23 cellular contexts compared by ENCODE assay signal in genomic region chr1:157739229-157739901, GRCh38. TPM values are rescaled to one million over a fixed set of nuclear protein-coding genes. Genes with fewer than 3 reads are reported as not detected.
A peak's percentile ranks its signal among the peaks of the same experiment; 100 is the strongest.
DNase-seq lines count a peak whose midpoint lies in the region; ATAC-seq, FAIRE-seq and TF ChIP-seq lines count a peak whose summit lies in the region.
"Had no signal": no experiment of that assay in that cellular context is flagged by ENCODE, and none has a peak within 500 bp of the region (broad histone marks: within the 10 kb centered on the region; RNA-seq: fewer than 3 reads in every experiment).

No MANE protein-coding gene starts in this region.

- no peaks in the 10 kb centered on the region for H3K9me3 ChIP-seq in pancreas
- H3K9me3 ChIP-seq in right atrium auricular region: no peaks in the 10 kb centered on the region
- no peaks in the 10 kb centered on the region for H3K9me3 ChIP-seq in adrenal gland (replicated peaks in 1 of 3)
- peaks cover 0 to 4% (median 0%) of the 10 kb centered on the region in 3 donors for H3K9me3 ChIP-seq in gastroesophageal sphincter
- H3K9me3 ChIP-seq: vagina had no signal

- H3K27ac ChIP-seq in pancreas: no peak overlapping the region
- H3K27ac ChIP-seq in right atrium auricular region: no peak overlapping the region
- H3K27ac ChIP-seq in adrenal gland: no peak overlapping the region
- H3K27ac ChIP-seq in gastroesophageal sphincter: no peak overlapping the region
- H3K27ac ChIP-seq: cardiac muscle cell, vagina had no signal

- H3K27me3 ChIP-seq in pancreas (peaks cover 0 to 2% (median 0%) of the 10 kb centered on the region in 4 donors), right atrium auricular region (no peaks in the 10 kb centered on the region), adrenal gland (peaks cover 4% of the 10 kb centered on the region), gastroesophageal sphincter (no peaks in the 10 kb centered on the region)
- H3K27me3 ChIP-seq: cardiac muscle cell, vagina had no signal

- TF ChIP-seq POLR2A in adrenal gland (IDR thresholded peaks at IDR 0.05) (no peak), gastroesophageal sphincter (IDR thresholded peaks at IDR 0.05) (no peak)

- FAIRE-seq in pancreas (lab: Jason Lieb, UNC): no peak

- intact Hi-C loops in pancreas (cut with DNase I): no loop called here
- intact Hi-C loops in adrenal gland (cut with DNase I): no loop called here

- ATAC-seq in stimulated activated naive CD8-positive, alpha-beta T cell treated with anti-CD3 and anti-CD28 coated beads, Interleukin-15, Interleukin-2, amounts not matched to agents 100 U/mL and 50 U/mL, for 24 hours: peak; percentile 89
- no peak for ATAC-seq in stimulated activated naive CD8-positive, alpha-beta T cell treated with anti-CD3 and anti-CD28 coated beads, Interleukin-15, amount 100 ng/mL, for 72 hours
- ATAC-seq in pancreas: no peak
- no peak for ATAC-seq in gastroesophageal sphincter
- ATAC-seq: activated T-cell treated with anti-CD3 and anti-CD28 coated beads, Interleukin-2, amount 50 U/mL, for 4 hours; CD8-positive, alpha-beta T cell had no signal

- no peak overlapping the region for H3K4me3 Mint-ChIP-seq in stimulated activated naive CD8-positive, alpha-beta T cell treated with anti-CD3 and anti-CD28 coated beads, Interleukin-15, amount 100 ng/mL, for 72 hours
- H3K4me3 Mint-ChIP-seq: activated CD4-positive, alpha-beta T cell treated with anti-CD3 and anti-CD28 coated beads, Interleukin-2, amount 10 ng/mL, durations not matched to agents 7 days and 5 days; activated naive CD8-positive, alpha-beta T cell treated with anti-CD3 and anti-CD28 coated beads, Interleukin-2, amount 10 ng/mL, durations not matched to agents 7 days and 5 days; activated T-cell treated with anti-CD3 and anti-CD28 coated beads, Interleukin-2, amount 50 U/mL, for 4 hours; CD8-positive, alpha-beta T cell; neural crest cell had no signal

- H3K36me3 ChIP-seq in pancreas (no peaks in the 10 kb centered on the region), right atrium auricular region (no peaks in the 10 kb centered on the region), adrenal gland (replicated peaks in 1 of 2) (no peaks in the 10 kb centered on the region), gastroesophageal sphincter (no peaks in the 10 kb centered on the region)
- H3K36me3 ChIP-seq: cardiac muscle cell, vagina had no signal

- no peak for DNase-seq in stimulated activated naive CD8-positive, alpha-beta T cell treated with anti-CD3 and anti-CD28 coated beads, Interleukin-15, Interleukin-2, amounts not matched to agents 100 U/mL and 50 U/mL, for 24 hours
- DNase-seq in stimulated activated naive CD8-positive, alpha-beta T cell treated with anti-CD3 and anti-CD28 coated beads, Interleukin-15, amount 100 ng/mL, for 72 hours: no peak
- DNase-seq in RKO (ENCODE audit: low spot score) (peak; percentile 16), glomerular visceral epithelial cell (ENCODE audit: extremely low spot score) (peak; percentile 1), pancreas (no peak), right atrium auricular region (ENCODE audit: low spot score) (no peak), adrenal gland (no peak)
- DNase-seq: activated CD4-positive, alpha-beta T cell treated with anti-CD3 and anti-CD28 coated beads, Interleukin-2, amount 10 ng/mL, durations not matched to agents 7 days and 5 days; activated naive CD8-positive, alpha-beta T cell treated with anti-CD3 and anti-CD28 coated beads, Interleukin-2, amount 10 ng/mL, durations not matched to agents 7 days and 5 days; activated T-cell treated with anti-CD3 and anti-CD28 coated beads, Interleukin-2, amount 50 U/mL, for 4 hours; CD8-positive, alpha-beta T cell; EL; NCI-H1048; NCI-H2081; NCI-H510A; T1000 had no signal

- TF ChIP-seq CTCF in pancreas (IDR thresholded peaks at IDR 0.05) (no peak), right atrium auricular region (IDR thresholded peaks at IDR 0.05) (no peak), adrenal gland (IDR thresholded peaks at IDR 0.05) (no peak), gastroesophageal sphincter (IDR thresholded peaks at IDR 0.05) (no peak)

- H3K4me1 Mint-ChIP-seq in stimulated activated naive CD8-positive, alpha-beta T cell treated with anti-CD3 and anti-CD28 coated beads, Interleukin-15, amount 100 ng/mL, for 72 hours: no peaks in the 10 kb centered on the region
- H3K4me1 Mint-ChIP-seq: activated CD4-positive, alpha-beta T cell treated with anti-CD3 and anti-CD28 coated beads, Interleukin-2, amount 10 ng/mL, durations not matched to agents 7 days and 5 days; activated naive CD8-positive, alpha-beta T cell treated with anti-CD3 and anti-CD28 coated beads, Interleukin-2, amount 10 ng/mL, durations not matched to agents 7 days and 5 days; neural crest cell had no signal

- H3K27me3 Mint-ChIP-seq in stimulated activated naive CD8-positive, alpha-beta T cell treated with anti-CD3 and anti-CD28 coated beads, Interleukin-15, amount 100 ng/mL, for 72 hours: peaks cover 7% of the 10 kb centered on the region
- H3K27me3 Mint-ChIP-seq: activated CD4-positive, alpha-beta T cell treated with anti-CD3 and anti-CD28 coated beads, Interleukin-2, amount 10 ng/mL, durations not matched to agents 7 days and 5 days; activated naive CD8-positive, alpha-beta T cell treated with anti-CD3 and anti-CD28 coated beads, Interleukin-2, amount 10 ng/mL, durations not matched to agents 7 days and 5 days had no signal

- H3K4me3 ChIP-seq in pancreas: no peak overlapping the region
- no peak overlapping the region for H3K4me3 ChIP-seq in right atrium auricular region
- H3K4me3 ChIP-seq in adrenal gland: no peak overlapping the region
- no peak overlapping the region for H3K4me3 ChIP-seq in gastroesophageal sphincter
- H3K4me3 ChIP-seq: cardiac muscle cell, vagina had no signal

- TF ChIP-seq EP300 in gastroesophageal sphincter (IDR thresholded peaks at IDR 0.05): no peak

- 38 to 43% methylated on average over 5 of the region's 5 CpGs for WGBS in pancreas, 2 donors
- 19 to 60% (median 47%) methylated on average over 1 to 5 of the region's 5 CpGs for WGBS in adrenal gland, 4 donors
- 40 to 57% methylated on average over 1 to 4 of the region's 5 CpGs for WGBS in gastroesophageal sphincter (ENCODE audit: low coverage in 1 of 2), 2 donors

- no peak overlapping the region for H3K27ac Mint-ChIP-seq in stimulated activated naive CD8-positive, alpha-beta T cell treated with anti-CD3 and anti-CD28 coated beads, Interleukin-15, amount 100 ng/mL, for 72 hours
- H3K27ac Mint-ChIP-seq: activated CD4-positive, alpha-beta T cell treated with anti-CD3 and anti-CD28 coated beads, Interleukin-2, amount 10 ng/mL, durations not matched to agents 7 days and 5 days; activated naive CD8-positive, alpha-beta T cell treated with anti-CD3 and anti-CD28 coated beads, Interleukin-2, amount 10 ng/mL, durations not matched to agents 7 days and 5 days; CD8-positive, alpha-beta T cell had no signal

- no peaks in the 10 kb centered on the region for H3K4me1 ChIP-seq in pancreas
- no peaks in the 10 kb centered on the region for H3K4me1 ChIP-seq in right atrium auricular region
- no peaks in the 10 kb centered on the region for H3K4me1 ChIP-seq in adrenal gland (replicated peaks in 1 of 2)
- H3K4me1 ChIP-seq in gastroesophageal sphincter: no peaks in the 10 kb centered on the region
- H3K4me1 ChIP-seq: vagina had no signal

- no peaks in the 10 kb centered on the region for H3K9me3 Mint-ChIP-seq in stimulated activated naive CD8-positive, alpha-beta T cell treated with anti-CD3 and anti-CD28 coated beads, Interleukin-15, amount 100 ng/mL, for 72 hours
- H3K9me3 Mint-ChIP-seq: activated CD4-positive, alpha-beta T cell treated with anti-CD3 and anti-CD28 coated beads, Interleukin-2, amount 10 ng/mL, durations not matched to agents 7 days and 5 days; activated naive CD8-positive, alpha-beta T cell treated with anti-CD3 and anti-CD28 coated beads, Interleukin-2, amount 10 ng/mL, durations not matched to agents 7 days and 5 days; activated T-cell treated with anti-CD3 and anti-CD28 coated beads, Interleukin-2, amount 50 U/mL, for 4 hours; CD8-positive, alpha-beta T cell; neural crest cell had no signal

RNA-seq across cellular contexts. Expression of gene FCRL2, which starts 37.6 kb away (rescaled TPM):
- total RNA-seq in pancreas (not detected), right atrium auricular region (not detected), adrenal gland (not detected), gastroesophageal sphincter (under 1 TPM in 1 of 4 donors, not detected in 3; 0.27 TPM)
- polyA plus RNA-seq in pancreas (under 1 TPM in 1 of 2 donors, not detected in 1; 0.07 TPM), adrenal gland (under 1 TPM; 0.03 to 0.15 (median 0.08) TPM)
- total RNA-seq: activated CD4-positive, alpha-beta T cell treated with anti-CD3 and anti-CD28 coated beads, Interleukin-2, amount 10 ng/mL, durations not matched to agents 7 days and 5 days; activated naive CD8-positive, alpha-beta T cell treated with anti-CD3 and anti-CD28 coated beads, Interleukin-2, amount 10 ng/mL, durations not matched to agents 7 days and 5 days; cardiac muscle cell; fibroblast of lung; kidney epithelial cell; neural crest cell; subcutaneous adipose tissue; vagina had no signal
- polyA plus RNA-seq: cardiac muscle cell, fibroblast of lung had no signal

RNA-seq across cellular contexts. Expression of gene FCRL3, which starts 38.8 kb away (rescaled TPM):
- total RNA-seq in pancreas: under 1 TPM in 2 of 6 donors, not detected in 4; 0.09 TPM
- under 1 TPM in 1 of 2 donors, not detected in 1; 0.02 TPM for polyA plus RNA-seq in pancreas
- total RNA-seq in right atrium auricular region: not detected
- total RNA-seq in adrenal gland: under 1 TPM in 3 of 8 donors, not detected in 5; 0.10 to 0.46 (median 0.29) TPM
- under 1 TPM; 0.03 to 0.08 (median 0.04) TPM for polyA plus RNA-seq in adrenal gland
- total RNA-seq in gastroesophageal sphincter: under 1 TPM in 2 of 4 donors, not detected in 2; 0.12 to 0.35 TPM
- total RNA-seq: cardiac muscle cell, fibroblast of lung, kidney epithelial cell, neural crest cell, vagina had no signal
- polyA plus RNA-seq: cardiac muscle cell, fibroblast of lung had no signal

Comparison
In these comparisons a context has a peak if more than half of its experiments do, and no peak if none do; other contexts are left out.
1. DNase-seq: peak in RKO (single experiment) and glomerular visceral epithelial cell (single experiment); none in stimulated activated naive CD8-positive, alpha-beta T cell treated with anti-CD3 and anti-CD28 coated beads, Interleukin-15, Interleukin-2, amounts not matched to agents 100 U/mL and 50 U/mL, for 24 hours (single experiment), stimulated activated naive CD8-positive, alpha-beta T cell treated with anti-CD3 and anti-CD28 coated beads, Interleukin-15, amount 100 ng/mL, for 72 hours (0 of 2), pancreas (0 of 6), right atrium auricular region (single experiment) and adrenal gland (0 of 7).